ENCODE assay signal across 18 cellular contexts in the genomic region with DNA sequence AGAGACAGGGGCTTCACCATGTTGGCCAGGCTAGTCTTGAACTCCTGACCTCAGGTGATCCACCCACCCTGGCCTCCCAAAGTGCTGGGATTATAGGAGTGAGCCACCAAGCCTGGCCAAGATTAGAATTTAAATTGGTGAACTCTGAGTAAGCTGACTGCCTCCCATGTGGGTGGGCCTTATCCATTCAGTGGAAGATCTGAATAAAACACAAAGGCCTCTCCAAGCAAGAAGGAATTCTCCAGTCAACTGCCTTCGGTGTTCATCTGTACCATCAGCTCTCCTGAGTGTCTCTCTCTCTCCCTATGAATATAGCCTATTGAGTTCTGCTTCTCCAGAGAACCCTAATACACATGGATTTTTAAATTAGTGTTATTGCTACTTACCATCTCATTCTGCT. TPM values are rescaled to one million over a fixed set of nuclear protein-coding genes. Genes with fewer than 3 reads are reported as not detected.
DNase-seq lines count a peak whose midpoint lies in the region; ATAC-seq, FAIRE-seq and TF ChIP-seq lines count a peak whose summit lies in the region.
"Had no signal": no experiment of that assay in that cellular context is flagged by ENCODE, and none has a peak within 500 bp of the region (broad histone marks: within the 10 kb centered on the region; RNA-seq: fewer than 3 reads in every experiment).

No MANE protein-coding gene starts in this region.

- H3K27me3 Mint-ChIP-seq in CD8-positive, alpha-beta T cell (ENCODE audit: low read depth) = no peaks in the 10 kb centered on the region
- H3K27me3 Mint-ChIP-seq in IgD-negative memory B cell = no peaks in the 10 kb centered on the region
- H3K27me3 Mint-ChIP-seq in central memory CD8-positive, alpha-beta T cell = no peaks in the 10 kb centered on the region
- no peaks in the 10 kb centered on the region for H3K27me3 Mint-ChIP-seq in neural progenitor cell (ENCODE audit: insufficient read depth, low read depth)

- peaks cover 85% of the 10 kb centered on the region for H3K4me1 Mint-ChIP-seq in CD8-positive, alpha-beta T cell (ENCODE audit: low read depth)
- H3K4me1 Mint-ChIP-seq in IgD-negative memory B cell = peaks cover 62 to 77% (median 64%) of the 10 kb centered on the region in 3 donors
- peaks cover 78% of the 10 kb centered on the region for H3K4me1 Mint-ChIP-seq in central memory CD8-positive, alpha-beta T cell
- peaks cover 16% of the 10 kb centered on the region for H3K4me1 Mint-ChIP-seq in neural progenitor cell

- H3F3A ChIP-seq in neural progenitor cell (ENCODE audit: low read depth) = peaks cover 30% of the 10 kb centered on the region

- H3K27me3 ChIP-seq in CD8-positive, alpha-beta T cell (ENCODE audit: insufficient read depth, low read length) = no peaks in the 10 kb centered on the region
- H3K27me3 ChIP-seq in neural progenitor cell (no peaks in the 10 kb centered on the region), pancreas (no peaks in the 10 kb centered on the region)
- H3K27me3 ChIP-seq: BLaER1, upper lobe of right lung had no signal

- 94 to 100% methylated on average over 1 of the region's 1 CpG for WGBS in pancreas, 2 donors

- H3K79me2 ChIP-seq in neural progenitor cell (ENCODE audit: low read depth) = peaks cover 100% of the 10 kb centered on the region

- no peak for DNase-seq in CD8-positive, alpha-beta T cell
- no peak for DNase-seq in central memory CD8-positive, alpha-beta T cell (ENCODE audit: low spot score in 2 of 2)
- DNase-seq in neural progenitor cell (ENCODE audit: low spot score) = peak; percentile 65
- no peak for DNase-seq in NCI-H2107 treated with DMSO at 0.1 percent for 48 hours (lab: John Stamatoyannopoulos, UW; ENCODE audit: unreplicated experiment)
- DNase-seq in activated effector memory CD4-positive, alpha-beta T cell treated with Interleukin-2 at 50 U/mL for 16 hours = no peak
- DNase-seq in pancreas = no peak
- no peak for DNase-seq in T-helper 9 cell
- DNase-seq: effector memory CD4-positive, alpha-beta T cell; NCI-H1092 treated with DMSO at 0.1 percent for 48 hours; PC-9; stimulated activated CD4-positive, alpha-beta T cell treated with anti-CD3 and anti-CD28 coated beads, Interleukin-2, amount 100 ng/mL, for 24 hours; stimulated activated CD8-positive, alpha-beta memory T cell treated with anti-CD3 and anti-CD28 coated beads, Interleukin-4, amount 100 ng/mL, for 48 hours; upper lobe of right lung had no signal

- CTCF ChIA-PET in CD8-positive, alpha-beta T cell (lab: Charles Lee) = interaction anchor here (0.7 to 0.8 kb wide), 2 partner anchors 11 to 102 kb away, joined by 3 read pairs; no protein-coding TSS in a partner anchor

- H3K4me3 Mint-ChIP-seq in CD8-positive, alpha-beta T cell = no peak overlapping the region
- H3K4me3 Mint-ChIP-seq in IgD-negative memory B cell = no peak overlapping the region
- no peak overlapping the region for H3K4me3 Mint-ChIP-seq in central memory CD8-positive, alpha-beta T cell
- no peak overlapping the region for H3K4me3 Mint-ChIP-seq in neural progenitor cell

- H3K27ac Mint-ChIP-seq in CD8-positive, alpha-beta T cell = peak overlapping the region; percentile 83
- H3K27ac Mint-ChIP-seq in IgD-negative memory B cell = peak overlapping the region in 2 of 3 donors; percentile 55 to 89
- H3K27ac Mint-ChIP-seq in central memory CD8-positive, alpha-beta T cell (ENCODE audit: low read depth) = peak overlapping the region; percentile 65
- H3K27ac Mint-ChIP-seq in neural progenitor cell = no peak overlapping the region

- no peak for ATAC-seq in CD8-positive, alpha-beta T cell
- ATAC-seq in central memory CD8-positive, alpha-beta T cell (replicated peaks; ENCODE audit: extremely low read depth, poor library complexity, severe bottlenecking) = no peak
- ATAC-seq in pancreas = no peak
- ATAC-seq: HepG2, upper lobe of right lung had no signal

- no peak overlapping the region for H3K9ac ChIP-seq in neural progenitor cell
- H3K9ac ChIP-seq: BLaER1 had no signal

- POLR2A ChIA-PET in CD8-positive, alpha-beta T cell (lab: Charles Lee) = interaction anchor here (2.0 kb wide), 1 partner anchor 37 kb away, joined by 6 read pairs; no protein-coding TSS in a partner anchor

- H3K27ac ChIP-seq in CD8-positive, alpha-beta T cell (ENCODE audit: low read depth, low read length) = no peak overlapping the region
- H3K27ac ChIP-seq in neural progenitor cell = no peak overlapping the region
- no peak overlapping the region for H3K27ac ChIP-seq in pancreas
- H3K27ac ChIP-seq: BLaER1, PC-9, upper lobe of right lung had no signal

- no peak overlapping the region for H2AFZ ChIP-seq in neural progenitor cell (replicated peaks)
- H2AFZ ChIP-seq: PC-9 had no signal

- H3K9me3 Mint-ChIP-seq in CD8-positive, alpha-beta T cell = no peaks in the 10 kb centered on the region
- H3K9me3 Mint-ChIP-seq in IgD-negative memory B cell (no peaks in the 10 kb centered on the region), neural progenitor cell (peaks cover under 1% of the 10 kb centered on the region)
- H3K9me3 Mint-ChIP-seq in central memory CD8-positive, alpha-beta T cell = no peaks in the 10 kb centered on the region

- peaks cover 91% of the 10 kb centered on the region for H4K20me1 ChIP-seq in neural progenitor cell (ENCODE audit: low read depth)

- peaks cover 49% of the 10 kb centered on the region for H3K4me1 ChIP-seq in CD8-positive, alpha-beta T cell (ENCODE audit: insufficient read depth, low read length)
- H3K4me1 ChIP-seq in neural progenitor cell (peaks cover 14% of the 10 kb centered on the region), pancreas (peaks cover 0 to 31% (median 16%) of the 10 kb centered on the region in 3 donors)

- no peak overlapping the region for H3K4me3 ChIP-seq in CD8-positive, alpha-beta T cell (ENCODE audit: low read depth, low read length)
- no peak overlapping the region for H3K4me3 ChIP-seq in neural progenitor cell
- no peak overlapping the region for H3K4me3 ChIP-seq in pancreas
- H3K4me3 ChIP-seq: BLaER1, PC-9, upper lobe of right lung had no signal

- no peaks in the 10 kb centered on the region for H3K36me3 ChIP-seq in CD8-positive, alpha-beta T cell (ENCODE audit: insufficient read depth, low read length)
- H3K36me3 ChIP-seq in neural progenitor cell = peaks cover 3% of the 10 kb centered on the region
- no peaks in the 10 kb centered on the region for H3K36me3 ChIP-seq in pancreas

- FAIRE-seq in pancreas (lab: Jason Lieb, UNC) = no peak
- FAIRE-seq: frontal cortex, HepG2, islet of Langerhans had no signal

- H3K9me3 ChIP-seq in CD8-positive, alpha-beta T cell (ENCODE audit: low read length) = no peaks in the 10 kb centered on the region
- no peaks in the 10 kb centered on the region for H3K9me3 ChIP-seq in neural progenitor cell (ENCODE audit: low read depth)
- H3K9me3 ChIP-seq in pancreas = no peaks in the 10 kb centered on the region
- H3K9me3 ChIP-seq: BLaER1, upper lobe of right lung had no signal

- intact Hi-C loops in CD8-positive, alpha-beta T cell (cut with DNase I, micrococcal nuclease) = loop anchor here in 1 of 2 experiments (2.0 kb wide), 1 partner anchor 19 kb away; no protein-coding TSS in a partner anchor
- intact Hi-C loops in pancreas (cut with DNase I) = no loop called here

- peaks cover 31% of the 10 kb centered on the region for H3K36me3 Mint-ChIP-seq in CD8-positive, alpha-beta T cell
- H3K36me3 Mint-ChIP-seq in IgD-negative memory B cell = peaks cover 8% of the 10 kb centered on the region
- H3K36me3 Mint-ChIP-seq in central memory CD8-positive, alpha-beta T cell (ENCODE audit: insufficient read depth) = peaks cover 17% of the 10 kb centered on the region
- peaks cover 25% of the 10 kb centered on the region for H3K36me3 Mint-ChIP-seq in neural progenitor cell

- H3K4me2 ChIP-seq in neural progenitor cell = peak overlapping the region; percentile 23
- H3K4me2 ChIP-seq: PC-9 had no signal

- no peak for TF ChIP-seq CTCF in CD8-positive, alpha-beta T cell (IDR thresholded peaks at IDR 0.05)
- TF ChIP-seq CTCF in neural progenitor cell (IDR thresholded peaks at IDR 0.05) (no peak), pancreas (IDR thresholded peaks at IDR 0.05) (no peak)

RNA-seq across cellular contexts. Expression of gene FBXO11, which starts 36.4 kb away (rescaled TPM):
- total RNA-seq in CD8-positive, alpha-beta T cell = 100 to 1,000 TPM; 144 to 146 TPM
- polyA plus RNA-seq in IgD-negative memory B cell (10.2 TPM), pancreas (10 to 100 TPM; 15.2 to 27.6 TPM)
- total RNA-seq in neural progenitor cell (ENCODE audit: low replicate concordance) (49.5 and 71.3 TPM in 2 replicates), pancreas (10 to 100 TPM; 19.6 to 40.1 (median 24.8) TPM)
